ENCODE assay signal across 9 cellular contexts in the genomic region with DNA sequence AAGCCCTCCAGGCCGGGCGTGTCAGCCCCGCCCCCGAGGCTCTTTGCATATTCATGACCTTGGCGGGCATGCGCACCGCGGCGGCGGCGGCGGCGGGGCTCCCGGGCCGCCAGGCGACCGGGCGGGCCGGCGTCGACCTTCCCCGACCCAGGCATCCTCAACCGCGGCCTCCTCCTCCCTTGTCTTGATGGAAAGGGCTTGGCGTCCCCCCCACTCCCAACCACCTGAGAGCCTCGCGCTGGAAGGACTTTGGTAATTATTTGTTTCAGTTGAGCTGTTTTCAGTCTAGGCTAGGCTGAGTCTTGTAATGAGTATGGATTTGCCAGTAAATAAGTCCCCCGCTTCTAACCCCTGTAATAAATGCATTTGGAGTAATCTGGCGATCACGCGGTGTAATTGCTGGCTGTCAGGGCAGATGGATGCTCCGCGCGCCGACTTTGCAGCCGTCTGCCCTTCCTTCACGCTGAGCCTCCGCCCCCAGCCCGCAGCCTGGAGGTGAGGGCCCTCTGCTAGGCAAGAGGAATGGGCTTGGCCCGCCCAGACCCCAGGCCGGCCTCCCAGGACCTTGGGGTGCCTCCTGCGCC. TPM values are rescaled to one million over a fixed set of nuclear protein-coding genes. Genes with fewer than 3 reads are reported as not detected.
DNase-seq lines count a peak whose midpoint lies in the region; ATAC-seq, FAIRE-seq and TF ChIP-seq lines count a peak whose summit lies in the region.
"Had no signal": no experiment of that assay in that cellular context is flagged by ENCODE, and none has a peak within 500 bp of the region (broad histone marks: within the 10 kb centered on the region; RNA-seq: fewer than 3 reads in every experiment).

No MANE protein-coding gene starts in this region.

- peak; percentile 24 for FAIRE-seq in endothelial cell of umbilical vein (lab: Jason Lieb, UNC)

- H3K9me3 ChIP-seq in DOHH2 (ENCODE audit: control insufficient read depth, insufficient read depth, low read length): no peaks in the 10 kb centered on the region
- no peaks in the 10 kb centered on the region for H3K9me3 ChIP-seq in endothelial cell of umbilical vein (replicated peaks; ENCODE audit: control insufficient read depth, insufficient read depth, low read length)

- dilution Hi-C loops in endothelial cell of umbilical vein (cut with MboI; ENCODE audit: extremely low pct_ligation_motif_present, low sequenced_read_pairs): no loop called here

- POLR2A ChIA-PET in endothelial cell of umbilical vein (lab: Charles Lee): no interaction called here

- peaks cover 11% of the 10 kb centered on the region for H3K27me3 ChIP-seq in DOHH2 (ENCODE audit: control insufficient read depth, low read length)
- no peaks in the 10 kb centered on the region for H3K27me3 ChIP-seq in endothelial cell of umbilical vein (ENCODE audit: control insufficient read depth in 2 of 2, insufficient read depth in 2 of 2, low read length in 2 of 2)

- no peaks in the 10 kb centered on the region for H3K9me3 Mint-ChIP-seq in nephron

- H3K27ac Mint-ChIP-seq in nephron: peak overlapping the region in 1 of 3 experiments; percentile 38

- H3K9me1 ChIP-seq in endothelial cell of umbilical vein (replicated peaks; ENCODE audit: control insufficient read depth, extremely low read depth, insufficient read depth, low read length): no peaks in the 10 kb centered on the region

- peak overlapping the region; percentile 59 for H2AFZ ChIP-seq in endothelial cell of umbilical vein (ENCODE audit: low read depth, low read length)

- no peak for TF ChIP-seq CTCF in DOHH2 (IDR thresholded peaks at IDR 0.05; ENCODE audit: low read depth, low read length, poor library complexity, severe bottlenecking)
- no peak for TF ChIP-seq CTCF in endothelial cell of umbilical vein (IDR thresholded peaks at IDR 0.05; ENCODE audit: extremely low read depth in 1 of 2, insufficient read depth in 1 of 2, low read depth in 1 of 2, low read length in 2 of 2)
- TF ChIP-seq CTCF in nephron (IDR thresholded peaks at IDR 0.05; ENCODE audit: unreplicated experiment in 3 of 3): no peak

- H3K36me3 Mint-ChIP-seq in nephron (ENCODE audit: low read depth): no peaks in the 10 kb centered on the region

- no peaks in the 10 kb centered on the region for H3K79me2 ChIP-seq in DOHH2 (ENCODE audit: control insufficient read depth, low read length)
- H3K79me2 ChIP-seq in endothelial cell of umbilical vein (ENCODE audit: control insufficient read depth, insufficient read depth, low read length): no peaks in the 10 kb centered on the region

- DNase-seq in NCI-H1105 (lab: John Stamatoyannopoulos, UW) (peak; percentile 53), endothelial cell of umbilical vein (ENCODE audit: low read depth, low spot score) (peak; percentile 48)
- DNase-seq in activated CD8-positive, alpha-beta memory T cell treated with anti-CD3 and anti-CD28 coated beads for 4 hours (ENCODE audit: low read depth in 2 of 2): peak; percentile 7 to 26
- DNase-seq in stimulated activated naive CD8-positive, alpha-beta T cell treated with anti-CD3 and anti-CD28 coated beads, Interleukin-15, Interleukin-2, amounts not matched to agents 100 U/mL and 50 U/mL, for 24 hours: peak; percentile 75

- H3K4me3 Mint-ChIP-seq in nephron: peak overlapping the region; percentile 68 to 82 (median 81)

- no peak overlapping the region for H3K27ac ChIP-seq in DOHH2 (ENCODE audit: low read depth, low read length)
- no peak overlapping the region for H3K27ac ChIP-seq in endothelial cell of umbilical vein (ENCODE audit: insufficient read depth, low read depth, low read length)

- no TSS peak for BruUV-seq in endothelial cell of umbilical vein (replicated peaks; lab: Mats Ljungman, UMichigan)

- H3K9me2 ChIP-seq in DOHH2 (replicated peaks; ENCODE audit: control insufficient read depth, low read length): no peaks in the 10 kb centered on the region

- H3K4me1 Mint-ChIP-seq in nephron: peaks cover 22% of the 10 kb centered on the region

- H3K36me3 ChIP-seq in DOHH2 (ENCODE audit: control insufficient read depth, low read length): no peaks in the 10 kb centered on the region
- H3K36me3 ChIP-seq in endothelial cell of umbilical vein (ENCODE audit: control insufficient read depth in 2 of 2, extremely low read depth in 1 of 2, insufficient read depth in 2 of 2, low read length in 2 of 2): no peaks in the 10 kb centered on the region

- no peak overlapping the region for H3K9ac ChIP-seq in endothelial cell of umbilical vein (replicated peaks; ENCODE audit: extremely low read depth, insufficient read depth, low read length)

- ATAC-seq in stimulated activated naive CD8-positive, alpha-beta T cell treated with anti-CD3 and anti-CD28 coated beads, Interleukin-15, Interleukin-2, amounts not matched to agents 100 U/mL and 50 U/mL, for 24 hours: peak; percentile 38
- ATAC-seq in HG03460 (IDR thresholded peaks at IDR 0.05; ENCODE audit: unreplicated experiment): no peak
- no peak for ATAC-seq in HG03095 (IDR thresholded peaks at IDR 0.05; ENCODE audit: unreplicated experiment)

- H3K4me1 ChIP-seq in DOHH2 (ENCODE audit: control insufficient read depth, low read length): peaks cover 11% of the 10 kb centered on the region
- H3K4me1 ChIP-seq in endothelial cell of umbilical vein (ENCODE audit: control insufficient read depth, extremely low read depth, insufficient read depth, low read length): peaks cover 4% of the 10 kb centered on the region

- intact Hi-C loops in endothelial cell of umbilical vein (cut with micrococcal nuclease): no loop called here

- no peak for TF ChIP-seq POLR2A in endothelial cell of umbilical vein (IDR thresholded peaks at IDR 0.05; ENCODE audit: low read depth, low read length)

- H3K27me3 Mint-ChIP-seq in nephron (ENCODE audit: low read depth): peaks cover 20% of the 10 kb centered on the region

- CTCF ChIA-PET in endothelial cell of umbilical vein (lab: Charles Lee): interaction anchor here (1.4 kb wide), 1 partner anchor 60 kb away, joined by 4 read pairs; no protein-coding TSS in a partner anchor

- H4K20me1 ChIP-seq in DOHH2 (ENCODE audit: control insufficient read depth, insufficient read depth, low read depth, low read length) (no peaks in the 10 kb centered on the region; the same call in 1 of the 2 replicates), endothelial cell of umbilical vein (replicated peaks; ENCODE audit: control insufficient read depth, extremely low read depth, insufficient read depth, low read length) (no peaks in the 10 kb centered on the region)

- H3K4me2 ChIP-seq in DOHH2 (ENCODE audit: low read length) (peak overlapping the region; percentile 88), endothelial cell of umbilical vein (ENCODE audit: insufficient read depth, low read length) (peak overlapping the region; percentile 40)

- H3K4me3 ChIP-seq in DOHH2 (ENCODE audit: low read length) (peak overlapping the region; percentile 67), endothelial cell of umbilical vein (replicated peaks in 1 of 3; ENCODE audit: insufficient read depth in 1 of 3, low read depth in 1 of 3, low read length in 3 of 3) (peak overlapping the region; percentile 1 to 24 (median 7))

- H3F3A ChIP-seq in DOHH2 (ENCODE audit: control insufficient read depth, insufficient read depth): no peaks in the 10 kb centered on the region

TF ChIP-seq in endothelial cell of umbilical vein, 7 proteins besides CTCF, POLR2A, EP300 and RAD21:
- TF ChIP-seq EZH2 (IDR thresholded peaks at IDR 0.05; ENCODE audit: borderline replicate concordance, low read depth, low read length, severe bottlenecking): no peak
- TF ChIP-seq MYC (IDR thresholded peaks at IDR 0.05; ENCODE audit: low read depth, low read length): no peak
- no peak for TF ChIP-seq GATA2 (IDR thresholded peaks at IDR 0.05; ENCODE audit: insufficient read depth, insufficient read length, low read depth, low read length)

RNA-seq across cellular contexts. Expression of a gene that starts 25.2 kb away (rescaled TPM):
- not detected in 2 replicates for total RNA-seq in endothelial cell of umbilical vein
- polyA plus RNA-seq in endothelial cell of umbilical vein: not detected in 2 replicates
- not detected in 2 replicates for polyA plus RNA-seq in endothelial cell of umbilical vein (2011; cell fraction: cytosol; rRNA removed)
- not detected in 2 replicates for polyA plus RNA-seq in endothelial cell of umbilical vein (2011; cell fraction: nucleus; rRNA removed)
- polyA plus RNA-seq in endothelial cell of umbilical vein (2012): 0.16 and 0.19 TPM in 2 replicates
- not detected in 2 replicates for polyA minus RNA-seq in endothelial cell of umbilical vein
- polyA minus RNA-seq in endothelial cell of umbilical vein (2011; cell fraction: cytosol; rRNA and poly(A)+ RNA removed): 0.31 TPM
- polyA minus RNA-seq in endothelial cell of umbilical vein (2011; cell fraction: nucleus; rRNA and poly(A)+ RNA removed): not detected in 2 replicates
- total RNA-seq: LHCN-M2 had no signal

Comparison
In these comparisons a context has a peak if more than half of its experiments do, and no peak if none do; other contexts are left out.
1. DNase-seq: peak in every context shown above with its lines; median percentile 75 in stimulated activated naive CD8-positive, alpha-beta T cell treated with anti-CD3 and anti-CD28 coated beads, Interleukin-15, Interleukin-2, amounts not matched to agents 100 U/mL and 50 U/mL, for 24 hours; 53 in NCI-H1105; 48 in endothelial cell of umbilical vein; 16 in activated CD8-positive, alpha-beta memory T cell treated with anti-CD3 and anti-CD28 coated beads for 4 hours.